In the genomic region with DNA sequence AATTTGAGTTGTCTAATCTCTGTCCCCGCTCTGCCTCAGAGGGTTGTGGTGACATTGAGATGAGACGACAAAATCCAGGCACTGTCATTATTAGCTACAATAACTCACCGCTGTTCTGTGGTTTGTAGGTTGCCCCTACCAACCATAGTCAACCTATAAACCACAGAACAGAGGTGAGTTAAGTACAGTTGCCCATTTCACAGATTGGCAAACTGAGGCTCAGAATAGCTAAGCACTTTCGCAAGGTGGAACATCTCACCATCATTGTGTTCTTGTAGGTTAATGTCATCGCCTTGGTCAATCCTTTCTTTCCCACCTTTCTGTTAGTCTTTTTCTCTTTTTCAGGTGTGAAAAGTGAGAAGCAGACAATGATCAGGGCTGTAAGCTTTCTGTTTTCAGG, we compare ENCODE assay signal across 10 cellular contexts.
"Had no signal": no experiment of that assay in that cellular context is flagged by ENCODE, and none has a peak within 500 bp of the region (broad histone marks: within the 10 kb centered on the region; RNA-seq: fewer than 3 reads in every experiment).

No MANE protein-coding gene starts in this region.

- H2AFZ ChIP-seq: GM23248 had no signal

- H3K4me3 Mint-ChIP-seq: HFFc6 had no signal

- H3K36me3 ChIP-seq: HAP-1 had no signal

- H3K27ac Mint-ChIP-seq: HFFc6 had no signal

- H3K27ac ChIP-seq: GM23248, HL-60, KMS-11 had no signal

- ATAC-seq: HCT116 had no signal

- H3K4me1 ChIP-seq: HAP-1 had no signal

- H3K4me3 ChIP-seq: GM23248, HAP-1 had no signal

- H3K9me3 ChIP-seq: HAP-1 had no signal

- H3K4me2 ChIP-seq: KMS-11 had no signal

- H3K9ac ChIP-seq: GM23248, KMS-11 had no signal

- DNase-seq: GM23248, GOT3, H7, HFFc6, IMR-90, KBM-7 had no signal
